In genomic region chr17:44097110-44097810, GRCh38 we compare ENCODE assay signal across 9 cellular contexts. TPM values are rescaled to one million over a fixed set of nuclear protein-coding genes. Genes with fewer than 3 reads are reported as not detected.
DNase-seq lines count a peak whose midpoint lies in the region; ATAC-seq and TF ChIP-seq lines count a peak whose summit lies in the region.
"Had no signal": no experiment of that assay in that cellular context is flagged by ENCODE, and none has a peak within 500 bp of the region (broad histone marks: within the 10 kb centered on the region; RNA-seq: fewer than 3 reads in every experiment).

No MANE protein-coding gene starts in this region.

- TF ChIP-seq POLR2A in right lobe of liver (IDR thresholded peaks at IDR 0.05), result no peak

- H3K27me3 Mint-ChIP-seq in natural killer cell (ENCODE audit: low read depth in 2 of 2), result no peaks in the 10 kb centered on the region
- H3K27me3 Mint-ChIP-seq in natural killer cell treated with Interleukin-12 subunit alpha and Interleukin-12 subunit beta and Interleukin-15 and Interleukin-18, amount 100 ng/mL, for 72 hours, result no peaks in the 10 kb centered on the region
- H3K27me3 Mint-ChIP-seq: B cell had no signal

- H3K36me3 Mint-ChIP-seq in natural killer cell, result no peaks in the 10 kb centered on the region
- H3K36me3 Mint-ChIP-seq in natural killer cell treated with Interleukin-12 subunit alpha and Interleukin-12 subunit beta and Interleukin-15 and Interleukin-18, amount 100 ng/mL, for 72 hours, result no peaks in the 10 kb centered on the region

- no peak for DNase-seq in natural killer cell
- no peak for DNase-seq in natural killer cell treated with Interleukin-12 subunit alpha and Interleukin-12 subunit beta and Interleukin-15 and Interleukin-18, amount 100 ng/mL, for 72 hours (ENCODE audit: low spot score)
- DNase-seq in right lobe of liver, result peak; percentile 86 to 97 (median 95)
- DNase-seq in aorta, result peak in 1 of 2 donors; percentile 67
- no peak for DNase-seq in activated effector memory CD4-positive, alpha-beta T cell treated with anti-CD3 and anti-CD28 coated beads, Interleukin-2, amount 50 U/mL, for 16 hours
- no peak for DNase-seq in NCI-H187 (lab: John Stamatoyannopoulos, UW)

- intact Hi-C loops in natural killer cell (cut with micrococcal nuclease), result no loop called here
- intact Hi-C loops in right lobe of liver (cut with DNase I), result no loop called here
- intact Hi-C loops in aorta (cut with DNase I), result no loop called here

- H3K27ac ChIP-seq in cingulate gyrus (ENCODE audit: low read depth, low read length) (peak overlapping the region; percentile 48), right lobe of liver (peak overlapping the region; percentile 46 to 68 (median 62)), aorta (ENCODE audit: low read depth in 1 of 2, low read length in 2 of 2) (no peak overlapping the region)

- no peaks in the 10 kb centered on the region for H3K9me3 ChIP-seq in right lobe of liver
- H3K9me3 ChIP-seq in aorta (ENCODE audit: control insufficient read depth, low read length), result no peaks in the 10 kb centered on the region

- no peak for TF ChIP-seq CTCF in natural killer cell (IDR thresholded peaks at IDR 0.05)
- TF ChIP-seq CTCF in right lobe of liver (IDR thresholded peaks at IDR 0.05), result no peak

- no peak overlapping the region for H3K4me3 Mint-ChIP-seq in natural killer cell
- H3K4me3 Mint-ChIP-seq in natural killer cell treated with Interleukin-12 subunit alpha and Interleukin-12 subunit beta and Interleukin-15 and Interleukin-18, amount 100 ng/mL, for 72 hours, result no peak overlapping the region
- H3K4me3 Mint-ChIP-seq: B cell had no signal

- H3K4me3 ChIP-seq in right lobe of liver, result no peak overlapping the region
- no peak overlapping the region for H3K4me3 ChIP-seq in aorta (ENCODE audit: low read length in 2 of 2)

- H3K9me3 Mint-ChIP-seq in natural killer cell, result no peaks in the 10 kb centered on the region
- H3K9me3 Mint-ChIP-seq in natural killer cell treated with Interleukin-12 subunit alpha and Interleukin-12 subunit beta and Interleukin-15 and Interleukin-18, amount 100 ng/mL, for 72 hours, result no peaks in the 10 kb centered on the region

- peaks cover 5 to 20% of the 10 kb centered on the region in 2 donors for H3K4me1 Mint-ChIP-seq in natural killer cell
- H3K4me1 Mint-ChIP-seq in natural killer cell treated with Interleukin-12 subunit alpha and Interleukin-12 subunit beta and Interleukin-15 and Interleukin-18, amount 100 ng/mL, for 72 hours (ENCODE audit: low read depth in 2 of 2), result peaks cover 4% of the 10 kb centered on the region in 2 donors

- ATAC-seq in natural killer cell, result peak in 2 of 3 donors; percentile 12 to 14
- no peak for ATAC-seq in natural killer cell treated with Interleukin-12 subunit alpha and Interleukin-12 subunit beta and Interleukin-15 and Interleukin-18, amount 100 ng/mL, for 72 hours
- peak; percentile 86 to 93 (median 92) for ATAC-seq in right lobe of liver
- ATAC-seq in aorta (ENCODE audit: low FRiP score), result peak; percentile 19
- ATAC-seq in HG03196 (IDR thresholded peaks at IDR 0.05; ENCODE audit: unreplicated experiment), result no peak

- no CpG with 5 or more reads among the region's 11 CpGs for WGBS in right lobe of liver (ENCODE audit: insufficient coverage, low coverage, low lambda C conversion rate, missing lambda C conversion rate)
- 16 to 20% methylated on average over 11 of the region's 11 CpGs for WGBS in aorta, 2 donors

- H3K27me3 ChIP-seq in right lobe of liver (no peaks in the 10 kb centered on the region), aorta (ENCODE audit: control insufficient read depth in 1 of 2, insufficient read depth in 2 of 2, low read length in 1 of 2) (no peaks in the 10 kb centered on the region)

- peak overlapping the region in 1 of 2 donors; percentile 16 for H3K27ac Mint-ChIP-seq in natural killer cell
- H3K27ac Mint-ChIP-seq in natural killer cell treated with Interleukin-12 subunit alpha and Interleukin-12 subunit beta and Interleukin-15 and Interleukin-18, amount 100 ng/mL, for 72 hours, result no peak overlapping the region
- H3K27ac Mint-ChIP-seq: B cell had no signal

- peaks cover 0 to 35% (median 19%) of the 10 kb centered on the region in 4 donors for H3K4me1 ChIP-seq in right lobe of liver
- peaks cover 0 to 3% of the 10 kb centered on the region in 2 donors for H3K4me1 ChIP-seq in aorta (ENCODE audit: control insufficient read depth in 1 of 2, insufficient read depth in 2 of 2, low read length in 2 of 2)

- H3K36me3 ChIP-seq in right lobe of liver (peaks cover 0 to 14% (median 0%) of the 10 kb centered on the region in 4 donors), aorta (ENCODE audit: control insufficient read depth in 1 of 2, insufficient read depth in 2 of 2, low read length in 1 of 2) (peaks cover 0 to 7% of the 10 kb centered on the region in 2 donors)

RNA-seq across cellular contexts. Expression of gene HDAC5, which starts 26.2 kb away (rescaled TPM):
- 100 to 1,000 TPM in 1 of 3 donors, 10 to 100 TPM in 2; 79.2 to 100 (median 91.9) TPM for total RNA-seq in natural killer cell
- 10 to 100 TPM; 12.8 to 13.9 TPM for total RNA-seq in natural killer cell treated with Interleukin-12 subunit alpha and Interleukin-12 subunit beta and Interleukin-15 and Interleukin-18, amount 100 ng/mL, for 72 hours
- total RNA-seq in right lobe of liver, result 10 to 100 TPM; 12.0 to 26.4 (median 15.5) TPM
- 10 to 100 TPM; 69.7 to 82.6 TPM for total RNA-seq in aorta
- polyA plus RNA-seq in aorta, result 10 to 100 TPM; 28.9 to 83.4 TPM

RNA-seq across cellular contexts. Expression of gene G6PC3, which starts 26.7 kb away (rescaled TPM):
- total RNA-seq in natural killer cell (10 to 100 TPM; 18.2 to 21.7 (median 20.6) TPM), right lobe of liver (10 to 100 TPM in 2 of 6 experiments, 1 to 10 TPM in 4; 5.9 to 24.2 (median 9.9) TPM), aorta (10 to 100 TPM; 30.3 to 32.5 TPM)
- total RNA-seq in natural killer cell treated with Interleukin-12 subunit alpha and Interleukin-12 subunit beta and Interleukin-15 and Interleukin-18, amount 100 ng/mL, for 72 hours, result 10 to 100 TPM; 24.6 to 26.8 TPM
- 10 to 100 TPM; 22.7 to 40.0 TPM for polyA plus RNA-seq in aorta

RNA-seq across cellular contexts. Expression of gene LSM12, which starts 30.8 kb away (rescaled TPM):
- total RNA-seq in natural killer cell (10 to 100 TPM; 46.9 to 54.0 (median 51.8) TPM), right lobe of liver (10 to 100 TPM; 24.2 to 30.6 (median 29.4) TPM), aorta (10 to 100 TPM; 36.9 to 43.4 TPM)
- 10 to 100 TPM; 68.6 to 70.0 TPM for total RNA-seq in natural killer cell treated with Interleukin-12 subunit alpha and Interleukin-12 subunit beta and Interleukin-15 and Interleukin-18, amount 100 ng/mL, for 72 hours
- 10 to 100 TPM; 19.0 to 19.8 TPM for polyA plus RNA-seq in aorta

RNA-seq across cellular contexts. Expression of gene HROB, which starts 44.5 kb away (rescaled TPM):
- total RNA-seq in natural killer cell, result 1 to 10 TPM; 1.9 to 4.4 (median 2.4) TPM
- total RNA-seq in natural killer cell treated with Interleukin-12 subunit alpha and Interleukin-12 subunit beta and Interleukin-15 and Interleukin-18, amount 100 ng/mL, for 72 hours, result 10 to 100 TPM in 1 of 2 donors, 1 to 10 TPM in 1; 8.6 to 20.9 TPM
- 1 to 10 TPM in 1 of 6 experiments, under 1 TPM in 5; 0.20 to 1.1 (median 0.40) TPM for total RNA-seq in right lobe of liver
- total RNA-seq in aorta, result 1 to 10 TPM in 1 of 2 donors, under 1 TPM in 1; 0.58 to 1.3 TPM
- polyA plus RNA-seq in aorta, result 1 to 10 TPM in 1 of 2 donors, not detected in 1; 1.7 TPM

Comparison
In these comparisons a context has a peak if more than half of its experiments do, and no peak if none do; other contexts are left out.
1. ATAC-seq: peak in natural killer cell (2 of 3), right lobe of liver (4 of 4) and aorta (single experiment); none in natural killer cell treated with Interleukin-12 subunit alpha and Interleukin-12 subunit beta and Interleukin-15 and Interleukin-18, amount 100 ng/mL, for 72 hours (0 of 2) and HG03196 (single experiment).
2. DNase-seq: peak in right lobe of liver (3 of 3); none in natural killer cell (single experiment), natural killer cell treated with Interleukin-12 subunit alpha and Interleukin-12 subunit beta and Interleukin-15 and Interleukin-18, amount 100 ng/mL, for 72 hours (single experiment), activated effector memory CD4-positive, alpha-beta T cell treated with anti-CD3 and anti-CD28 coated beads, Interleukin-2, amount 50 U/mL, for 16 hours (single experiment) and NCI-H187 (0 of 2).
3. H3K27ac ChIP-seq: peak in cingulate gyrus (single experiment) and right lobe of liver (3 of 3); none in aorta (0 of 2).